ENCODE assay signal across 1 cellular context in genomic region chr21:32256873-32257620, GRCh38.
TF ChIP-seq lines count a peak whose summit lies in the region.

No MANE protein-coding gene starts in this region.

TF ChIP-seq in HepG2, 621 proteins besides CTCF, POLR2A, EP300 and RAD21:
- TF ChIP-seq NFE2 (CRISPR knock-in tag; IDR thresholded peaks at IDR 0.05) (no peak), MIER2 (CRISPR knock-in tag; IDR thresholded peaks at IDR 0.05) (no peak), ZNF17 (CRISPR knock-in tag; IDR thresholded peaks at IDR 0.05) (no peak), GLI4 (CRISPR knock-in tag; IDR thresholded peaks at IDR 0.05; ENCODE audit: borderline replicate concordance) (no peak), NFYC (CRISPR knock-in tag; IDR thresholded peaks at IDR 0.05) (no peak), STAT6 (CRISPR knock-in tag; IDR thresholded peaks at IDR 0.05; ENCODE audit: borderline replicate concordance) (no peak), ZC3H13 (CRISPR knock-in tag; IDR thresholded peaks at IDR 0.05) (no peak), ZNF660 (CRISPR knock-in tag; IDR thresholded peaks at IDR 0.05; ENCODE audit: borderline replicate concordance, low read depth) (no peak)
